In the genomic region with DNA sequence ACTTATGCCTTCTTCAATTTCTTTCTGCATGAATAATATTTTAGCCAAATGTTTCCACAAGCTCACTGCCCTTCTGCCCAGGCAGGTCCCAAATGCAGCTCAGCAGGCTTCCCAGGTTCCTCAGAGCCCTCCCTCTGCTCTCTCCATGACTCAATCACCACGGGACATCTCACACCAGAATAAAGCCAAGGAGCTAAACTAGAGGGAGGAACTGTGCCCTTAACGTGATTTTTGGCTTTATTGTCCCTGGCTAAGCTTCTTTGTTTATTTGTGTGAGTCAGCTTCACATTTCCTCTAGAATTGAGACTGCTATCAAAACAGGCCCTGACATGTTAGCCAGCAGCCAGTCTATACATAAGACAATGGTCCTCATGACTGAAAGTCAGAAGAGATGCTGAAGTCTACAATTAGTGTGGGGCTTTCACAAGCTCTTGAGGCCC, we compare ENCODE assay signal across 1 cellular context.
A peak's percentile ranks its signal among the peaks of the same experiment; 100 is the strongest.
TF ChIP-seq lines count a peak whose summit lies in the region.

No MANE protein-coding gene starts in this region.

TF ChIP-seq in HEK293, 187 proteins besides CTCF, POLR2A, EP300 and RAD21 (continued from another document and continues in another):
- TF ChIP-seq INSM2 (tag by site-specific recombination; IDR thresholded peaks at IDR 0.05) (peak; percentile 69; the same call in 1 of the 2 replicates), ZNF600 (tag by site-specific recombination; IDR thresholded peaks at IDR 0.05) (peak; percentile 21; the same call in 1 of the 2 replicates), IKZF3 (tag by site-specific recombination; IDR thresholded peaks at IDR 0.05) (peak; percentile 66), ZBTB17 (tag by site-specific recombination; IDR thresholded peaks at IDR 0.05) (no peak), ZNF302 (tag by site-specific recombination; IDR thresholded peaks at IDR 0.05; ENCODE audit: low read depth) (no peak), ZNF157 (tag by site-specific recombination; IDR thresholded peaks at IDR 0.05) (no peak), ZNF335 (tag by site-specific recombination; conservative IDR thresholded peaks at IDR 0.05) (peak; percentile 57; the same call in 1 of the 2 replicates), ZNF558 (tag by site-specific recombination; IDR thresholded peaks at IDR 0.05) (peak; percentile 44; the same call in 1 of the 2 replicates), ZNF660 (tag by site-specific recombination; IDR thresholded peaks at IDR 0.05) (peak; percentile 79), ZSCAN30 (tag by site-specific recombination; IDR thresholded peaks at IDR 0.05) (peak; percentile 92), ZEB2 (tag by site-specific recombination; IDR thresholded peaks at IDR 0.05) (peak; percentile 93), ZNF707 (tag by site-specific recombination; IDR thresholded peaks at IDR 0.05) (no peak), KLF8 (tag by site-specific recombination; IDR thresholded peaks at IDR 0.05) (peak; percentile 69), KLF10 (tag by site-specific recombination; IDR thresholded peaks at IDR 0.05) (0 out of 2 replicates have a peak, but pooled peaks have one; percentile 27), ZBTB26 (tag by site-specific recombination; optimal IDR thresholded peaks at IDR 0.05) (no peak), OVOL3 (tag by site-specific recombination; IDR thresholded peaks at IDR 0.05) (peak; percentile 66; the same call in 1 of the 2 replicates), ZNF610 (tag by site-specific recombination; IDR thresholded peaks at IDR 0.05; ENCODE audit: borderline replicate concordance) (no peak), ZBTB21 (tag by site-specific recombination; IDR thresholded peaks at IDR 0.05) (peak; percentile 26; the same call in 1 of the 2 replicates), ZNF561 (tag by site-specific recombination; IDR thresholded peaks at IDR 0.05; ENCODE audit: borderline replicate concordance) (peak; percentile 61; the same call in 1 of the 2 replicates), ZNF341 (tag by site-specific recombination; IDR thresholded peaks at IDR 0.05; ENCODE audit: low read depth) (peak; percentile 38; the same call in 1 of the 2 replicates), ZNF596 (tag by site-specific recombination; IDR thresholded peaks at IDR 0.05) (0 out of 2 replicates have a peak, but pooled peaks have one; percentile 35), FEZF1 (tag by site-specific recombination; IDR thresholded peaks at IDR 0.05) (peak; percentile 57), BCL11A (tag by site-specific recombination; IDR thresholded peaks at IDR 0.05; ENCODE audit: low read depth) (peak; percentile 47; the same call in 1 of the 2 replicates), ZNF2 (tag by site-specific recombination; IDR thresholded peaks at IDR 0.05) (0 out of 2 replicates have a peak, but pooled peaks have one; percentile 39), ZNF571 (tag by site-specific recombination; IDR thresholded peaks at IDR 0.05) (no peak), ZNF629 (tag by site-specific recombination; IDR thresholded peaks at IDR 0.05) (peak; percentile 88), ZNF24 (tag by site-specific recombination; IDR thresholded peaks at IDR 0.05) (peak; percentile 90), GFI1B (tag by site-specific recombination; IDR thresholded peaks at IDR 0.05) (peak; percentile 78; the same call in 1 of the 2 replicates), ZBTB48 (tag by site-specific recombination; IDR thresholded peaks at IDR 0.05) (peak; percentile 87), ZNF692 (tag by site-specific recombination; IDR thresholded peaks at IDR 0.05) (peak; percentile 77; the same call in 1 of the 2 replicates), OSR2 (tag by site-specific recombination; IDR thresholded peaks at IDR 0.05) (peak; percentile 80)
- TF ChIP-seq, protein P1, sequence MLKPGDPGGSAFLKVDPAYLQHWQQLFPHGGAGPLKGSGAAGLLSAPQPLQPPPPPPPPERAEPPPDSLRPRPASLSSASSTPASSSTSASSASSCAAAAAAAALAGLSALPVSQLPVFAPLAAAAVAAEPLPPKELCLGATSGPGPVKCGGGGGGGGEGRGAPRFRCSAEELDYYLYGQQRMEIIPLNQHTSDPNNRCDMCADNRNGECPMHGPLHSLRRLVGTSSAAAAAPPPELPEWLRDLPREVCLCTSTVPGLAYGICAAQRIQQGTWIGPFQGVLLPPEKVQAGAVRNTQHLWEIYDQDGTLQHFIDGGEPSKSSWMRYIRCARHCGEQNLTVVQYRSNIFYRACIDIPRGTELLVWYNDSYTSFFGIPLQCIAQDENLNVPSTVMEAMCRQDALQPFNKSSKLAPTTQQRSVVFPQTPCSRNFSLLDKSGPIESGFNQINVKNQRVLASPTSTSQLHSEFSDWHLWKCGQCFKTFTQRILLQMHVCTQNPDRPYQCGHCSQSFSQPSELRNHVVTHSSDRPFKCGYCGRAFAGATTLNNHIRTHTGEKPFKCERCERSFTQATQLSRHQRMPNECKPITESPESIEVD (tag by site-specific recombination; IDR thresholded peaks at IDR 0.05), result peak; percentile 97
- TF ChIP-seq, protein P2, sequence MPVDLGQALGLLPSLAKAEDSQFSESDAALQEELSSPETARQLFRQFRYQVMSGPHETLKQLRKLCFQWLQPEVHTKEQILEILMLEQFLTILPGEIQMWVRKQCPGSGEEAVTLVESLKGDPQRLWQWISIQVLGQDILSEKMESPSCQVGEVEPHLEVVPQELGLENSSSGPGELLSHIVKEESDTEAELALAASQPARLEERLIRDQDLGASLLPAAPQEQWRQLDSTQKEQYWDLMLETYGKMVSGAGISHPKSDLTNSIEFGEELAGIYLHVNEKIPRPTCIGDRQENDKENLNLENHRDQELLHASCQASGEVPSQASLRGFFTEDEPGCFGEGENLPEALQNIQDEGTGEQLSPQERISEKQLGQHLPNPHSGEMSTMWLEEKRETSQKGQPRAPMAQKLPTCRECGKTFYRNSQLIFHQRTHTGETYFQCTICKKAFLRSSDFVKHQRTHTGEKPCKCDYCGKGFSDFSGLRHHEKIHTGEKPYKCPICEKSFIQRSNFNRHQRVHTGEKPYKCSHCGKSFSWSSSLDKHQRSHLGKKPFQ (tag by site-specific recombination; IDR thresholded peaks at IDR 0.05), result peak; percentile 82
- TF ChIP-seq, protein P3, sequence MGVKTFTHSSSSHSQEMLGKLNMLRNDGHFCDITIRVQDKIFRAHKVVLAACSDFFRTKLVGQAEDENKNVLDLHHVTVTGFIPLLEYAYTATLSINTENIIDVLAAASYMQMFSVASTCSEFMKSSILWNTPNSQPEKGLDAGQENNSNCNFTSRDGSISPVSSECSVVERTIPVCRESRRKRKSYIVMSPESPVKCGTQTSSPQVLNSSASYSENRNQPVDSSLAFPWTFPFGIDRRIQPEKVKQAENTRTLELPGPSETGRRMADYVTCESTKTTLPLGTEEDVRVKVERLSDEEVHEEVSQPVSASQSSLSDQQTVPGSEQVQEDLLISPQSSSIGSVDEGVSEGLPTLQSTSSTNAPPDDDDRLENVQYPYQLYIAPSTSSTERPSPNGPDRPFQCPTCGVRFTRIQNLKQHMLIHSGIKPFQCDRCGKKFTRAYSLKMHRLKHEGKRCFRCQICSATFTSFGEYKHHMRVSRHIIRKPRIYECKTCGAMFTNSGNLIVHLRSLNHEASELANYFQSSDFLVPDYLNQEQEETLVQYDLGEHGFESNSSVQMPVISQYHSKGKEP (tag by site-specific recombination; IDR thresholded peaks at IDR 0.05), result peak; percentile 54; the same call in 1 of the 2 replicates
- TF ChIP-seq, protein P4, sequence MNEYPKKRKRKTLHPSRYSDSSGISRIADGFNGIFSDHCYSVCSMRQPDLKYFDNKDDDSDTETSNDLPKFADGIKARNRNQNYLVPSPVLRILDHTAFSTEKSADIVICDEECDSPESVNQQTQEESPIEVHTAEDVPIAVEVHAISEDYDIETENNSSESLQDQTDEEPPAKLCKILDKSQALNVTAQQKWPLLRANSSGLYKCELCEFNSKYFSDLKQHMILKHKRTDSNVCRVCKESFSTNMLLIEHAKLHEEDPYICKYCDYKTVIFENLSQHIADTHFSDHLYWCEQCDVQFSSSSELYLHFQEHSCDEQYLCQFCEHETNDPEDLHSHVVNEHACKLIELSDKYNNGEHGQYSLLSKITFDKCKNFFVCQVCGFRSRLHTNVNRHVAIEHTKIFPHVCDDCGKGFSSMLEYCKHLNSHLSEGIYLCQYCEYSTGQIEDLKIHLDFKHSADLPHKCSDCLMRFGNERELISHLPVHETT (tag by site-specific recombination; IDR thresholded peaks at IDR 0.05), result peak; percentile 84
- TF ChIP-seq, protein P5, sequence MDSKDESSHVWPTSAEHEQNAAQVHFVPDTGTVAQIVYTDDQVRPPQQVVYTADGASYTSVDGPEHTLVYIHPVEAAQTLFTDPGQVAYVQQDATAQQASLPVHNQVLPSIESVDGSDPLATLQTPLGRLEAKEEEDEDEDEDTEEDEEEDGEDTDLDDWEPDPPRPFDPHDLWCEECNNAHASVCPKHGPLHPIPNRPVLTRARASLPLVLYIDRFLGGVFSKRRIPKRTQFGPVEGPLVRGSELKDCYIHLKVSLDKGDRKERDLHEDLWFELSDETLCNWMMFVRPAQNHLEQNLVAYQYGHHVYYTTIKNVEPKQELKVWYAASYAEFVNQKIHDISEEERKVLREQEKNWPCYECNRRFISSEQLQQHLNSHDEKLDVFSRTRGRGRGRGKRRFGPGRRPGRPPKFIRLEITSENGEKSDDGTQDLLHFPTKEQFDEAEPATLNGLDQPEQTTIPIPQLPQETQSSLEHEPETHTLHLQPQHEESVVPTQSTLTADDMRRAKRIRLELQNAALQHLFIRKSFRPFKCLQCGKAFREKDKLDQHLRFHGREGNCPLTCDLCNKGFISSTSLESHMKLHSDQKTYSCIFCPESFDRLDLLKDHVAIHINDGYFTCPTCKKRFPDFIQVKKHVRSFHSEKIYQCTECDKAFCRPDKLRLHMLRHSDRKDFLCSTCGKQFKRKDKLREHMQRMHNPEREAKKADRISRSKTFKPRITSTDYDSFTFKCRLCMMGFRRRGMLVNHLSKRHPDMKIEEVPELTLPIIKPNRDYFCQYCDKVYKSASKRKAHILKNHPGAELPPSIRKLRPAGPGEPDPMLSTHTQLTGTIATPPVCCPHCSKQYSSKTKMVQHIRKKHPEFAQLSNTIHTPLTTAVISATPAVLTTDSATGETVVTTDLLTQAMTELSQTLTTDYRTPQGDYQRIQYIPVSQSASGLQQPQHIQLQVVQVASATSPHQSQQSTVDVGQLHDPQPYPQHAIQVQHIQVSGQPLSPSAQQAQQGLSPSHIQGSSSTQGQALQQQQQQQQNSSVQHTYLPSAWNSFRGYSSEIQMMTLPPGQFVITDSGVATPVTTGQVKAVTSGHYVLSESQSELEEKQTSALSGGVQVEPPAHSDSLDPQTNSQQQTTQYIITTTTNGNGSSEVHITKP (tag by site-specific recombination; IDR thresholded peaks at IDR 0.05), result peak; percentile 52; the same call in 1 of the 2 replicates
- TF ChIP-seq, protein P6, sequence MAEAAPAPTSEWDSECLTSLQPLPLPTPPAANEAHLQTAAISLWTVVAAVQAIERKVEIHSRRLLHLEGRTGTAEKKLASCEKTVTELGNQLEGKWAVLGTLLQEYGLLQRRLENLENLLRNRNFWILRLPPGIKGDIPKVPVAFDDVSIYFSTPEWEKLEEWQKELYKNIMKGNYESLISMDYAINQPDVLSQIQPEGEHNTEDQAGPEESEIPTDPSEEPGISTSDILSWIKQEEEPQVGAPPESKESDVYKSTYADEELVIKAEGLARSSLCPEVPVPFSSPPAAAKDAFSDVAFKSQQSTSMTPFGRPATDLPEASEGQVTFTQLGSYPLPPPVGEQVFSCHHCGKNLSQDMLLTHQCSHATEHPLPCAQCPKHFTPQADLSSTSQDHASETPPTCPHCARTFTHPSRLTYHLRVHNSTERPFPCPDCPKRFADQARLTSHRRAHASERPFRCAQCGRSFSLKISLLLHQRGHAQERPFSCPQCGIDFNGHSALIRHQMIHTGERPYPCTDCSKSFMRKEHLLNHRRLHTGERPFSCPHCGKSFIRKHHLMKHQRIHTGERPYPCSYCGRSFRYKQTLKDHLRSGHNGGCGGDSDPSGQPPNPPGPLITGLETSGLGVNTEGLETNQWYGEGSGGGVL (tag by site-specific recombination; IDR thresholded peaks at IDR 0.05), result peak; percentile 84
